1 cellular context compared by ENCODE assay signal in the genomic region with DNA sequence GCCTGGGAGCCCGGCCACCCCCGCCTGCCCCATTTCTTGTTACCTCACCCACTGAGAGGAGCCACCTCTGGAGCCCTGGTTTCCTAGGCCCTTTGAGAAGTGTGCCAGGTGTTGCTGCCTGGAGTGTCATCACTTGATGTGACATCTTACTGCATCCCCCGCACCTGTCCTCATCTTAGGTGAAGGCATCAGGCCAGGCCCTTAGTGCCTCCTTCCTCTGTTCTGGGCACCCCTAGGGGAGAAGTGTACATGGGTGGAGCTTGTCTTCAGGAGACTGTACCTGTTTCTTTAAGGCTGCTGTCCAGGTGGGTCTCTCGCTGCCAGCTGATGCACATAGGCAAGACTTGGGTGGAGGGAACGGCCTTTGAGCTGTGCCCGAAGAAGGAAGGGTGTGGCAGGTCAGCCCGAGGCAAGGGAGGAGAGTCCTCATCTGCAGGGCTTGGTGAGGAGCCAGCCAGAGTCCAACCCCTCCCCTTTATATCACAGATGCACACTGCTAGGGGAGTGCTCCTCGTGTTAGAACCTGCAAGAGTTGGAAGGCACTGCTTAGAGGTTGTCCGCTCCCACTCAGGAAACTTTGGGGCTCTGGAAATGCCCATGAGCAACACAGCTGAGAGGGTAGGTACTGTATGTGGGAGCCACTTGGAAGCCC.
TF ChIP-seq lines count a peak whose summit lies in the region.

No MANE protein-coding gene starts in this region.

TF ChIP-seq in HepG2, 621 proteins besides CTCF, POLR2A, EP300 and RAD21 (continued from another document):
- TF ChIP-seq ZNF609 (CRISPR knock-in tag; IDR thresholded peaks at IDR 0.05; ENCODE audit: borderline replicate concordance) = no peak
